In genomic region chr10:3082290-3082689, GRCh38 we compare ENCODE assay signal across 18 cellular contexts. TPM values are rescaled to one million over a fixed set of nuclear protein-coding genes. Genes with fewer than 3 reads are reported as not detected.
DNase-seq lines count a peak whose midpoint lies in the region; ATAC-seq, FAIRE-seq and TF ChIP-seq lines count a peak whose summit lies in the region.
"Had no signal": no experiment of that assay in that cellular context is flagged by ENCODE, and none has a peak within 500 bp of the region (broad histone marks: within the 10 kb centered on the region; RNA-seq: fewer than 3 reads in every experiment).

No MANE protein-coding gene starts in this region.

- H3T11ph ChIP-seq in H9 (ENCODE audit: low read length), result no peak overlapping the region

- in situ Hi-C loops in IMR-90 (cut with MboI; ENCODE audit: low sequenced_read_pairs) (no loop called here), GM12878 (cut with MboI) (no loop called here)

- no peak overlapping the region for H3K14ac ChIP-seq in H9 (ENCODE audit: insufficient read depth, low read length)
- no peak overlapping the region for H3K14ac ChIP-seq in IMR-90 (replicated peaks; ENCODE audit: low read depth, low read length)

- H2AK5ac ChIP-seq in H9 (ENCODE audit: insufficient read length, low read length) (no peak overlapping the region), IMR-90 (ENCODE audit: low read depth, low read length) (no peak overlapping the region)

- H2BK15ac ChIP-seq in H9 (ENCODE audit: low read depth, low read length) (no peak overlapping the region), IMR-90 (ENCODE audit: low read depth, low read length) (no peak overlapping the region)

- SMC1A ChIA-PET in GM12878 (lab: Charles Lee; ENCODE audit: uncharacterized antibody, unreplicated experiment), result no interaction called here

- no peak overlapping the region for H3K4ac ChIP-seq in H9 (ENCODE audit: low read depth, low read length)
- no peak overlapping the region for H3K4ac ChIP-seq in IMR-90 (ENCODE audit: low read depth, low read length)

- TF ChIP-seq CTCF in H9 (conservative IDR thresholded peaks at IDR 0.05) (no peak), IMR-90 (conservative IDR thresholded peaks at IDR 0.05; ENCODE audit: low read depth, low read length) (no peak), GM12878 (IDR thresholded peaks at IDR 0.05 in 2 of 3, conservative IDR thresholded peaks at IDR 0.05 in 1 of 3; ENCODE audit: control insufficient read depth in 2 of 3, extremely low read depth in 1 of 3, insufficient read depth in 1 of 3, low read depth in 3 of 3, low read length in 3 of 3) (no peak)

- peaks cover 14% of the 10 kb centered on the region for H3K4me1 ChIP-seq in H9 (ENCODE audit: insufficient read depth, low read length)
- H3K4me1 ChIP-seq in IMR-90 (ENCODE audit: control insufficient read depth, insufficient read depth, low read length), result peaks cover 5% of the 10 kb centered on the region; the same call in 1 of the 2 replicates
- no peaks in the 10 kb centered on the region for H3K4me1 ChIP-seq in GM12878 (ENCODE audit: control insufficient read depth, insufficient read depth, low read length)

- H4K8ac ChIP-seq in H9 (replicated peaks; ENCODE audit: insufficient read length, low read depth, low read length) (peak overlapping the region; percentile 87), IMR-90 (ENCODE audit: low read depth in 2 of 2, low read length in 2 of 2) (no peak overlapping the region)

- no peaks in the 10 kb centered on the region for H3K9me3 Mint-ChIP-seq in H9
- H3K9me3 Mint-ChIP-seq: CD4-positive, alpha-beta T cell had no signal

- H3K23me2 ChIP-seq in H9 (ENCODE audit: insufficient read length, low read depth, low read length, poor library complexity, severe bottlenecking), result no peaks in the 10 kb centered on the region

- H3K79me1 ChIP-seq in H9 (ENCODE audit: insufficient read depth, low read depth, low read length, poor library complexity, severe bottlenecking), result peaks cover 9% of the 10 kb centered on the region
- peaks cover 13 to 67% of the 10 kb centered on the region in 2 experiments for H3K79me1 ChIP-seq in IMR-90 (ENCODE audit: low read depth in 1 of 2, low read length in 2 of 2)

- H3K9ac ChIP-seq in H9 (ENCODE audit: extremely low read depth, insufficient read length, low read length) (no peak overlapping the region), IMR-90 (ENCODE audit: low read depth, low read length) (no peak overlapping the region), GM12878 (ENCODE audit: control insufficient read depth, insufficient read depth, low read length) (no peak overlapping the region)
- H3K9ac ChIP-seq: GM23248 had no signal

- no peak overlapping the region for H2BK5ac ChIP-seq in H9 (ENCODE audit: insufficient read length, low read length)
- H2BK5ac ChIP-seq in IMR-90 (ENCODE audit: low read depth, low read length, poor library complexity, severe bottlenecking), result no peak overlapping the region

- CTCF ChIA-PET in IMR-90 (lab: Yijun Ruan, JAX), result no interaction called here
- CTCF ChIA-PET in GM12878 (lab: Yijun Ruan, JAX), result no interaction called here

- POLR2A ChIA-PET in IMR-90 (lab: Charles Lee; ENCODE audit: unreplicated experiment) (no interaction called here), GM12878 (lab: Charles Lee) (no interaction called here)

- no peaks in the 10 kb centered on the region for H3K27me3 ChIP-seq in H9 (ENCODE audit: insufficient read depth, low read length)
- H3K27me3 ChIP-seq in IMR-90 (ENCODE audit: control insufficient read depth, insufficient read depth, low read length), result no peaks in the 10 kb centered on the region
- H3K27me3 ChIP-seq in GM12878 (replicated peaks in 1 of 2; ENCODE audit: control insufficient read depth in 2 of 2, insufficient read depth in 2 of 2, low read length in 1 of 2), result no peaks in the 10 kb centered on the region
- no peaks in the 10 kb centered on the region for H3K27me3 ChIP-seq in H7 (ENCODE audit: control insufficient read depth, insufficient read depth, low read length)

- H3K79me2 ChIP-seq in H9 (ENCODE audit: insufficient read depth, low read length), result peaks cover 11% of the 10 kb centered on the region; the same call in 1 of the 2 replicates
- peaks cover 30% of the 10 kb centered on the region for H3K79me2 ChIP-seq in GM12878 (ENCODE audit: control insufficient read depth, insufficient read depth, low read length)

- H2AK9ac ChIP-seq in IMR-90 (replicated peaks; ENCODE audit: low read depth, low read length, poor library complexity), result no peak overlapping the region

- H3K27me3 Mint-ChIP-seq in H9 (ENCODE audit: low read depth), result no peaks in the 10 kb centered on the region
- H3K27me3 Mint-ChIP-seq: CD4-positive, alpha-beta T cell had no signal

- H3K27ac ChIP-seq in H9 (ENCODE audit: insufficient read length, low read depth, low read length), result no peak overlapping the region
- no peak overlapping the region for H3K27ac ChIP-seq in IMR-90 (ENCODE audit: insufficient read depth, low read length)
- no peak overlapping the region for H3K27ac ChIP-seq in GM12878 (ENCODE audit: control insufficient read depth, insufficient read depth)
- H3K27ac ChIP-seq: C4-2B, GM23248 had no signal

- H2BK120ac ChIP-seq in H9 (ENCODE audit: low read depth, low read length, poor library complexity, severe bottlenecking) (no peak overlapping the region), IMR-90 (ENCODE audit: low read depth, low read length) (no peak overlapping the region)

- no peak overlapping the region for H3K4me2 ChIP-seq in H9 (ENCODE audit: insufficient read depth, insufficient read length, low read length)
- no peak overlapping the region for H3K4me2 ChIP-seq in IMR-90 (ENCODE audit: low read depth, low read length)
- no peak overlapping the region for H3K4me2 ChIP-seq in GM12878 (ENCODE audit: control insufficient read depth, insufficient read depth)

- no peak overlapping the region for H4K91ac ChIP-seq in H9 (ENCODE audit: insufficient read length, low read depth, low read length)
- H4K91ac ChIP-seq in IMR-90 (ENCODE audit: insufficient read depth, low read depth, low read length), result peak overlapping the region; percentile 28; the same call in 1 of the 2 replicates

- H3K4me1 Mint-ChIP-seq in H9, result peaks cover 27 to 45% of the 10 kb centered on the region in 2 experiments

- H3K23ac ChIP-seq in H9 (ENCODE audit: insufficient read length, low read depth, low read length) (no peak overlapping the region), IMR-90 (ENCODE audit: low read depth, low read length) (no peak overlapping the region)

- no TSS peak for BruUV-seq in IMR-90 (replicated peaks; lab: Mats Ljungman, UMichigan)
- no TSS peak for BruUV-seq in GM12878 (replicated peaks; lab: Mats Ljungman, UMichigan)

- peaks cover 12 to 35% (median 34%) of the 10 kb centered on the region in 3 experiments for H3K36me3 Mint-ChIP-seq in H9 (ENCODE audit: insufficient read depth in 1 of 3, low read depth in 3 of 3)

- no peak overlapping the region for H2BK20ac ChIP-seq in H9 (ENCODE audit: low read depth, low read length, poor library complexity, severe bottlenecking)
- H2BK20ac ChIP-seq in IMR-90 (ENCODE audit: low read depth, low read length), result no peak overlapping the region

- dilution Hi-C loops in IMR-90 (cut with HindIII; ENCODE audit: low sequenced_read_pairs, unreplicated experiment), result no loop called here

- DNase-seq in H9, result no peak
- no peak for DNase-seq in IMR-90
- DNase-seq in GM12878 (ENCODE audit: low read depth, low spot score), result no peak
- peak; percentile 45 for DNase-seq in sciatic nerve (ENCODE audit: low spot score)
- no peak for DNase-seq in activated T-cell treated with anti-CD3 and anti-CD28 coated beads for 4 hours
- DNase-seq in effector CD8-positive, alpha-beta T cell (lab: John Stamatoyannopoulos, UW), result no peak
- no peak for DNase-seq in H7
- no peak for DNase-seq in NCI-H1105 treated with DMSO at 0.1 percent for 48 hours (lab: John Stamatoyannopoulos, UW)
- DNase-seq: AML-193; Caco-2; CD4-positive, alpha-beta T cell; GM23248 had no signal

- no peak for FAIRE-seq in GM12878 (lab: Jason Lieb, UNC)
- FAIRE-seq: A204.1, D721Med, GM12892, GM18507 had no signal

- RAD21 ChIA-PET in GM12878 (lab: Charles Lee; ENCODE audit: unreplicated experiment), result no interaction called here

- ATAC-seq in IMR-90 (ENCODE audit: low read depth) (no peak), GM12878 (no peak), sciatic nerve (no peak)
- ATAC-seq: HCT116 had no signal

- no CpG with 5 or more reads among the region's 15 CpGs for WGBS in H9 (ENCODE audit: extremely low coverage, insufficient read length, low lambda C conversion rate)
- 91% methylated on average over 11 of the region's 15 CpGs; no CpG with 5 or more reads in 1 of the 2 experiments for WGBS in IMR-90 (ENCODE audit: extremely low coverage in 2 of 2, insufficient read length in 1 of 2), 2 experiments
- WGBS in GM12878 (ENCODE audit: insufficient coverage, insufficient replicate concordance, low lambda C conversion rate, missing lambda C conversion rate), result 87% methylated on average over 15 of the region's 15 CpGs

- H3K9me1 ChIP-seq in IMR-90 (ENCODE audit: insufficient read depth, low read length), result peaks cover 12% of the 10 kb centered on the region; the same call in 1 of the 2 replicates

- intact Hi-C loops in IMR-90 (cut with micrococcal nuclease) (no loop called here), GM12878 (cut with micrococcal nuclease; ENCODE audit: unreplicated experiment) (no loop called here), sciatic nerve (cut with DNase I) (no loop called here)

- no peaks in the 10 kb centered on the region for H3K9me3 ChIP-seq in H9 (ENCODE audit: control insufficient read depth, low read depth, low read length)
- no peaks in the 10 kb centered on the region for H3K9me3 ChIP-seq in IMR-90 (ENCODE audit: control insufficient read depth, insufficient read depth, low read length)
- no peaks in the 10 kb centered on the region for H3K9me3 ChIP-seq in GM12878 (replicated peaks; ENCODE audit: control insufficient read depth, insufficient read depth, low read length)
- H3K9me3 ChIP-seq: Caco-2 had no signal

- H4K20me1 ChIP-seq in H9 (ENCODE audit: control insufficient read depth, insufficient read depth, insufficient read length), result no peaks in the 10 kb centered on the region
- peaks cover 61% of the 10 kb centered on the region for H4K20me1 ChIP-seq in IMR-90 (ENCODE audit: insufficient read depth, low read length)
- H4K20me1 ChIP-seq in GM12878 (ENCODE audit: control insufficient read depth, insufficient read depth), result peaks cover 19% of the 10 kb centered on the region; the same call in 1 of the 2 replicates

- no peak overlapping the region for H2BK12ac ChIP-seq in H9 (ENCODE audit: insufficient read length, low read depth, low read length)

- TF ChIP-seq POLR2A in IMR-90 (IDR thresholded peaks at IDR 0.05; ENCODE audit: low read depth, low read length) (no peak), GM12878 (IDR thresholded peaks at IDR 0.05; ENCODE audit: low read depth, low read length) (peak; percentile 24; the same call in 1 of the 2 replicates)

- no peak overlapping the region for H4K5ac ChIP-seq in H9 (ENCODE audit: insufficient read length, low read depth, low read length)
- no peak overlapping the region for H4K5ac ChIP-seq in IMR-90 (ENCODE audit: low read depth, low read length)

- H2AFZ ChIP-seq in H9 (ENCODE audit: low read length) (no peak overlapping the region), IMR-90 (replicated peaks; ENCODE audit: low read length, poor library complexity) (peak overlapping the region; percentile 3), GM12878 (ENCODE audit: control insufficient read depth, low read depth, low read length) (no peak overlapping the region)
- H2AFZ ChIP-seq: GM23248 had no signal

- H3K56ac ChIP-seq in H9 (ENCODE audit: insufficient read length, low read depth, low read length), result no peak overlapping the region
- H3K56ac ChIP-seq in IMR-90 (ENCODE audit: extremely low read depth, insufficient read depth, low read length), result no peak overlapping the region

- H3K27ac Mint-ChIP-seq in H9, result no peak overlapping the region
- H3K27ac Mint-ChIP-seq: CD4-positive, alpha-beta T cell had no signal

- TF ChIP-seq RAD21 in IMR-90 (IDR thresholded peaks at IDR 0.05; ENCODE audit: low read length), result no peak
- TF ChIP-seq RAD21 in GM12878 (IDR thresholded peaks at IDR 0.05; ENCODE audit: insufficient read depth, low read depth, low read length), result no peak

- no peak overlapping the region for H3K4me3 Mint-ChIP-seq in H9
- H3K4me3 Mint-ChIP-seq: CD4-positive, alpha-beta T cell had no signal

- H3K36me3 ChIP-seq in IMR-90 (ENCODE audit: control insufficient read depth, insufficient read depth, low read length) (peaks cover 45% of the 10 kb centered on the region), GM12878 (ENCODE audit: control insufficient read depth in 2 of 2, insufficient read depth in 2 of 2, low read length in 1 of 2) (peaks cover 9 to 14% of the 10 kb centered on the region in 2 experiments; a peak in 3 of 4 replicates), H7 (replicated peaks; ENCODE audit: control insufficient read depth, insufficient read depth, low read length) (peaks cover 5% of the 10 kb centered on the region)

- H3K18ac ChIP-seq in H9 (ENCODE audit: insufficient read length, low read depth, low read length) (no peak overlapping the region), IMR-90 (ENCODE audit: low read depth, low read length) (no peak overlapping the region)

- H3K4me3 ChIP-seq in IMR-90 (ENCODE audit: insufficient read depth, low read depth, low read length) (no peak overlapping the region), GM12878 (no peak overlapping the region), H7 (ENCODE audit: insufficient read depth, low read depth, low read length) (no peak overlapping the region)
- H3K4me3 ChIP-seq: GM23248 had no signal

- TF ChIP-seq EP300 in GM12878 (IDR thresholded peaks at IDR 0.05; ENCODE audit: borderline replicate concordance in 1 of 2, control insufficient read depth in 1 of 2, low read depth in 2 of 2, low read length in 2 of 2), result no peak

RNA-seq across cellular contexts. Expression of gene PFKP, which starts 14.9 kb away (rescaled TPM):
- total RNA-seq in H9 (2021) (145 and 148 TPM in 2 replicates), IMR-90 (2012; rRNA removed) (281 and 294 TPM in 2 replicates), GM12878 (2014; rRNA removed) (111 and 118 TPM in 2 replicates), GM12878 (2014; rRNA removed; fragmentation: Illumina TruSeq; extraction: Trizol) (69.5 and 79.2 TPM in 2 replicates), GM12878 (2021) (129 and 130 TPM in 2 replicates), sciatic nerve (41.3 TPM)
- polyA plus RNA-seq in IMR-90 (2012; rRNA removed) (223 and 249 TPM in 2 replicates), GM12878 (2011; rRNA removed) (107 and 145 TPM in 2 replicates), GM12878 (2014; fragmentation: Illumina TruSeq; extraction: Trizol) (61.8 and 62.4 TPM in 2 replicates), GM12878 (2014; fragmentation: Nextera tagmentation; extraction: Ambion mirVana) (10 to 100 TPM; 27.0 to 45.0 TPM), GM12878 (2014; rRNA removed) (90.7 and 99.9 TPM in 2 replicates), GM12878 (2016; fragmentation: Nextera tagmentation; extraction: Ambion mirVana) (100 to 1,000 TPM; 101 to 111 TPM)
- 173 and 244 TPM in 2 replicates for polyA plus RNA-seq in IMR-90 (2012; cell fraction: cytosol; rRNA removed)
- 276 and 335 TPM in 2 replicates for polyA plus RNA-seq in IMR-90 (2012; cell fraction: nucleus; rRNA removed; ENCODE audit: low replicate concordance)
- 462 and 515 TPM in 2 replicates for total RNA-seq in GM12878 (2013; cell fraction: nucleolus; rRNA removed)
- 73.8 TPM for polyA plus RNA-seq in GM12878 (2011; ENCODE audit: low read depth)
- polyA plus RNA-seq in GM12878 (2011; cell fraction: cytosol; rRNA removed), result 117 and 136 TPM in 2 replicates
- polyA plus RNA-seq in GM12878 (2011; cell fraction: nucleus; rRNA removed), result 731 and 734 TPM in 2 replicates
- 117 and 160 TPM in 2 replicates for polyA plus RNA-seq in GM12878 (2012)
- 99.6 and 153 TPM in 2 replicates for polyA minus RNA-seq in GM12878 (2011; rRNA and poly(A)+ RNA removed)
- polyA minus RNA-seq in GM12878 (2011; cell fraction: cytosol; rRNA and poly(A)+ RNA removed), result 77.0 and 77.2 TPM in 2 replicates
- polyA minus RNA-seq in GM12878 (2011; cell fraction: nucleus; rRNA and poly(A)+ RNA removed), result 161 and 211 TPM in 2 replicates
- total RNA-seq in H7 (2014; rRNA removed; shearing (Covaris generic)), result 104 and 120 TPM in 2 replicates
